8 cellular contexts compared by ENCODE assay signal in the genomic region with DNA sequence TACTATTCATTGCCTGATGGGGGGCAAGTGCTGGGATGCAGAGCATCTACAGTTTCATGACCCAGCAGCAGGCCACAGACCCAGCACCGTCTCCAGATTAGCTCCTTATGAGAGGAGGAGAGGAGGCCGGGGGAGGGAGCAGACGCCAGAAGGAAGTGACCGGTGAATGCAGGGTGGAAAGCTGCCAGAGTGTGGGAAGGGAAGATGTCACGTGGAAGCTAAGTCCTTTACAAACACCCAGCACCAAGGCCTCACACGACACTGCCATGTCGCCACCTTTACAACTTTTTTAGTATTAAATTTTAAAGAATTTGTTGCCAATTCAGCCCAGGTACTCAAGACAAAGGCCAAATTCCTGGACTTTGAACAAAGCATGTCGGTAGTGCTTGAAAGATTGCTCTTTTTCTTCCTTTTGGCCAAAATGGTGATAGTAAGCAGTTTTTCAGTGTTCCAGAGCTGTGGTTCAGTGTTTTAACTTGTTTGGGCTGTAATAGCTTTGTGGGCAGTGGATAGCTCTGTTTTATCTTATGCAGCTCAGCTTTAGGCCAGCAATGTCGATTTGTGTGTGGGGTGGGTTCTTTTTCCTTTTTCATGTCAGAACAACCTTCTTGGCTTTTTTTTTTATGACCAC. TPM values are rescaled to one million over a fixed set of nuclear protein-coding genes. Genes with fewer than 3 reads are reported as not detected.
DNase-seq lines count a peak whose midpoint lies in the region; ATAC-seq, FAIRE-seq and TF ChIP-seq lines count a peak whose summit lies in the region.

No MANE protein-coding gene starts in this region.

- CTCF ChIA-PET in Caco-2 (lab: Charles Lee) = interaction anchor here (0.8 to 2.1 kb wide), 5 partner anchors 16 to 115 kb away, joined by 3 to 8 read pairs (median 4); no protein-coding TSS in a partner anchor

- no peak overlapping the region for H3K4me3 ChIP-seq in Caco-2 (ENCODE audit: low read depth, low read length)

- H3K4me3 Mint-ChIP-seq in Caco-2 (ENCODE audit: unreplicated experiment) (peak overlapping the region; percentile 6), progenitor cell of endocrine pancreas (ENCODE audit: low read depth) (no peak overlapping the region)
- no peak overlapping the region for H3K4me3 Mint-ChIP-seq in activated T-helper 17 cell treated with anti-CD3 and anti-CD28 coated beads, Interleukin-2, amount 50 U/mL, for 72 hours

- peak; percentile 59 to 60 for DNase-seq in Caco-2
- peak; percentile 86 for DNase-seq in Right ventricle myocardium superior
- no peak for DNase-seq in progenitor cell of endocrine pancreas (ENCODE audit: low spot score, unreplicated experiment)
- no peak for DNase-seq in NCI-H524 treated with DMSO at 0.1 percent for 48 hours (lab: John Stamatoyannopoulos, UW)
- no peak for DNase-seq in GM19239 (ENCODE audit: insufficient read length, low spot score)
- DNase-seq in stimulated activated CD4-positive, alpha-beta T cell treated with anti-CD3 and anti-CD28 coated beads, Interleukin-1b, Interleukin-23, amount 100 ng/mL, for 48 hours = no peak

- no peaks in the 10 kb centered on the region for H3K9me3 ChIP-seq in Caco-2

- H3K9me3 Mint-ChIP-seq in Caco-2 (ENCODE audit: unreplicated experiment) = no peaks in the 10 kb centered on the region
- H3K9me3 Mint-ChIP-seq in activated T-helper 17 cell treated with anti-CD3 and anti-CD28 coated beads, Interleukin-2, amount 50 U/mL, for 72 hours = no peaks in the 10 kb centered on the region
- H3K9me3 Mint-ChIP-seq in progenitor cell of endocrine pancreas (ENCODE audit: low read depth) = no peaks in the 10 kb centered on the region

- H3K36me3 ChIP-seq in Caco-2 (ENCODE audit: control insufficient read depth, insufficient read depth, low read length) = no peaks in the 10 kb centered on the region; the same call in 1 of the 2 replicates

- POLR2A ChIA-PET in Caco-2 (lab: Charles Lee) = no interaction called here

- H3K4me1 ChIP-seq in Caco-2 = peaks cover 40% of the 10 kb centered on the region

- peaks cover 36% of the 10 kb centered on the region for H3K36me3 Mint-ChIP-seq in Caco-2 (ENCODE audit: insufficient read depth, unreplicated experiment)
- peaks cover 60% of the 10 kb centered on the region for H3K36me3 Mint-ChIP-seq in activated T-helper 17 cell treated with anti-CD3 and anti-CD28 coated beads, Interleukin-2, amount 50 U/mL, for 72 hours (ENCODE audit: low read depth)
- H3K36me3 Mint-ChIP-seq in progenitor cell of endocrine pancreas (ENCODE audit: insufficient read depth) = peaks cover 3% of the 10 kb centered on the region

- intact Hi-C loops in Caco-2 (cut with micrococcal nuclease; ENCODE audit: unreplicated experiment) = no loop called here
- intact Hi-C loops in Right ventricle myocardium superior (cut with DNase I) = no loop called here

- TF ChIP-seq CTCF in Caco-2 (IDR thresholded peaks at IDR 0.05; ENCODE audit: insufficient read depth in 1 of 2, low read depth in 1 of 2, low read length in 1 of 2, severe bottlenecking in 1 of 2, unreplicated experiment in 1 of 2) (no peak), progenitor cell of endocrine pancreas (IDR thresholded peaks at IDR 0.05; ENCODE audit: unreplicated experiment) (no peak)

- H3K4me1 Mint-ChIP-seq in Caco-2 (ENCODE audit: low read depth, unreplicated experiment) (peaks cover 36% of the 10 kb centered on the region), progenitor cell of endocrine pancreas (ENCODE audit: low read depth) (peaks cover 25% of the 10 kb centered on the region)
- peaks cover 38% of the 10 kb centered on the region for H3K4me1 Mint-ChIP-seq in activated T-helper 17 cell treated with anti-CD3 and anti-CD28 coated beads, Interleukin-2, amount 50 U/mL, for 72 hours

- no peaks in the 10 kb centered on the region for H3K27me3 Mint-ChIP-seq in Caco-2 (ENCODE audit: insufficient read depth, unreplicated experiment)
- H3K27me3 Mint-ChIP-seq in activated T-helper 17 cell treated with anti-CD3 and anti-CD28 coated beads, Interleukin-2, amount 50 U/mL, for 72 hours = no peaks in the 10 kb centered on the region
- no peaks in the 10 kb centered on the region for H3K27me3 Mint-ChIP-seq in progenitor cell of endocrine pancreas

- no peaks in the 10 kb centered on the region for H3K27me3 ChIP-seq in Caco-2 (replicated peaks; ENCODE audit: control insufficient read depth, insufficient read depth, low read length)

- no peak for FAIRE-seq in GM19239 (lab: Jason Lieb, UNC)

- H3K27ac Mint-ChIP-seq in Caco-2 (ENCODE audit: unreplicated experiment) = peak overlapping the region; percentile 82
- H3K27ac Mint-ChIP-seq in activated T-helper 17 cell treated with anti-CD3 and anti-CD28 coated beads, Interleukin-2, amount 50 U/mL, for 72 hours = peak overlapping the region; percentile 59
- H3K27ac Mint-ChIP-seq in progenitor cell of endocrine pancreas = peak overlapping the region; percentile 37

- no TSS peak for BruUV-seq in Caco-2 (replicated peaks; lab: Mats Ljungman, UMichigan)

- no peak for ATAC-seq in activated T-helper 17 cell treated with anti-CD3 and anti-CD28 coated beads, Interleukin-2, amount 50 U/mL, for 72 hours (replicated peaks)
- ATAC-seq in Right ventricle myocardium superior (ENCODE audit: poor library complexity) (peak; percentile 76), HG02678 (IDR thresholded peaks at IDR 0.05; ENCODE audit: unreplicated experiment) (no peak)

RNA-seq across cellular contexts. Expression of a gene that starts 58.2 kb away (rescaled TPM):
- total RNA-seq in Caco-2 (2022) (72.7 and 74.1 TPM in 2 replicates), Right ventricle myocardium superior (89.6 TPM), progenitor cell of endocrine pancreas (25.8 and 27.0 TPM in 2 replicates)
- total RNA-seq in activated T-helper 17 cell treated with anti-CD3 and anti-CD28 coated beads, Interleukin-2, amount 50 U/mL, for 72 hours = 10 to 100 TPM; 33.3 to 45.6 TPM

Comparison
In these comparisons a context has a peak if more than half of its experiments do, and no peak if none do; other contexts are left out.
1. DNase-seq: peak in Caco-2 (2 of 2) and Right ventricle myocardium superior (single experiment); none in progenitor cell of endocrine pancreas (single experiment), NCI-H524 treated with DMSO at 0.1 percent for 48 hours (single experiment), GM19239 (single experiment) and stimulated activated CD4-positive, alpha-beta T cell treated with anti-CD3 and anti-CD28 coated beads, Interleukin-1b, Interleukin-23, amount 100 ng/mL, for 48 hours (single experiment).
2. Peak in every context shown above with its lines, with median percentiles within 50 percentile points of each other: H3K27ac Mint-ChIP-seq.